29 cellular contexts compared by ENCODE assay signal in the genomic region with DNA sequence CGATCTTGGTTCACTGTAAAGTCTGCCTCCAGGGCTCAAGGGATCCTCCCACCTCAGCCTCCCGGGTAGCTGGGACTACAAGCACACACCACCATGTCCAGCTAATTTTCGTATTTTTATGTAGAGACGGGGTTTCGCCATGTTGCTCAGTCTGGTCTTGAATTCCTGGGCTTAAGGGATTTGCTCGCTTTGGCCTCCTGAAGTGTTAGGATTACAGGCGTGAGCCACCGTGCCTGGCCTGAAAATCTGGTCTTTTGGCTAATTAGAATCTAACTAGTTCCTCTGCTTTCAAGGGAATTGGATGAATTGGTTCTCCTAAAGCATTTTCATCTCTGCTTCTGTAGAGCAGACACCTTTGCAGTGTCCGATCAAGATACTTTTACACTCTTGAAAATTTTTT.
"Had no signal": no experiment of that assay in that cellular context is flagged by ENCODE, and none has a peak within 500 bp of the region (broad histone marks: within the 10 kb centered on the region; RNA-seq: fewer than 3 reads in every experiment).

No MANE protein-coding gene starts in this region.

- H3K9me3 Mint-ChIP-seq: activated CD8-positive, alpha-beta T cell treated with anti-CD3 and anti-CD28 coated beads for 36 hours; activated naive CD4-positive, alpha-beta T cell treated with anti-CD3 and anti-CD28 coated beads, Interleukin-2, amount 50 U/mL, for 24 hours; activated T-cell treated with anti-CD3 and anti-CD28 coated beads, Interleukin-2, amount 50 U/mL, for 4 hours; activated T-helper 17 cell treated with anti-CD3 and anti-CD28 coated beads, Interleukin-2, amount 50 U/mL, for 72 hours; central memory CD8-positive, alpha-beta T cell; effector memory CD8-positive, alpha-beta T cell; T-helper 2 cell treated with Interferon-gamma antibody and Interleukin-4, amounts not matched to agents 5 μg/mL and 100 μg/mL, for 36 hours had no signal

- H3K27ac ChIP-seq: brain microvascular endothelial cell, coronary artery, esophagus squamous epithelium, gastroesophageal sphincter, heart right ventricle, hepatocyte had no signal

- H2AFZ ChIP-seq: hepatocyte had no signal

- H3K4me3 Mint-ChIP-seq: activated CD8-positive, alpha-beta T cell treated with anti-CD3 and anti-CD28 coated beads for 36 hours; activated naive CD4-positive, alpha-beta T cell treated with anti-CD3 and anti-CD28 coated beads, Interleukin-2, amount 50 U/mL, for 24 hours; activated T-cell treated with anti-CD3 and anti-CD28 coated beads, Interleukin-2, amount 50 U/mL, for 4 hours; activated T-helper 17 cell treated with anti-CD3 and anti-CD28 coated beads, Interleukin-2, amount 50 U/mL, for 72 hours; central memory CD8-positive, alpha-beta T cell; effector memory CD8-positive, alpha-beta T cell; T-helper 17 cell; T-helper 2 cell treated with Interferon-gamma antibody and Interleukin-4, amounts not matched to agents 5 μg/mL and 100 μg/mL, for 36 hours had no signal

- ATAC-seq: activated CD8-positive, alpha-beta T cell treated with anti-CD3 and anti-CD28 coated beads for 36 hours; activated T-cell treated with anti-CD3 and anti-CD28 coated beads, Interleukin-2, amount 50 U/mL, for 4 hours; activated T-helper 17 cell treated with anti-CD3 and anti-CD28 coated beads, Interleukin-2, amount 50 U/mL, for 72 hours; effector memory CD8-positive, alpha-beta T cell; gastroesophageal sphincter; heart right ventricle; T-helper 17 cell had no signal

- H3K4me2 ChIP-seq: hepatocyte had no signal

- H3K27ac Mint-ChIP-seq: activated naive CD4-positive, alpha-beta T cell treated with anti-CD3 and anti-CD28 coated beads, Interleukin-2, amount 50 U/mL, for 24 hours; activated T-helper 17 cell treated with anti-CD3 and anti-CD28 coated beads, Interleukin-2, amount 50 U/mL, for 72 hours; effector memory CD8-positive, alpha-beta T cell; T-helper 17 cell; T-helper 2 cell treated with Interferon-gamma antibody and Interleukin-4, amounts not matched to agents 5 μg/mL and 100 μg/mL, for 36 hours had no signal

- DNase-seq: activated CD4-positive, alpha-beta T cell treated with anti-CD3 and anti-CD28 coated beads for 48 hours; activated CD4-positive, alpha-beta T cell treated with anti-CD3 and anti-CD28 coated beads, Interleukin-2, amount 50 U/mL, for 1 hour; activated CD4-positive, alpha-beta T cell treated with anti-CD3 and anti-CD28 coated beads, Interleukin-2, amount 50 U/mL, for 48 hours; activated CD8-positive, alpha-beta memory T cell treated with anti-CD3 and anti-CD28 coated beads for 24 hours; activated CD8-positive, alpha-beta T cell treated with anti-CD3 and anti-CD28 coated beads for 36 hours; activated effector memory CD4-positive, alpha-beta T cell treated with Interleukin-2 at 50 U/mL for 16 hours; activated gamma-delta T cell treated with Interleukin-2 at 50 U/mL for 16 hours; activated naive CD4-positive, alpha-beta T cell treated with Interleukin-2 at 50 U/mL for 16 hours; activated T-cell treated with anti-CD3 and anti-CD28 coated beads, Interleukin-2, amount 50 U/mL, for 4 hours; amniotic stem cell; anterior cingulate cortex; brain microvascular endothelial cell; dermis blood vessel endothelial cell; effector CD4-positive, alpha-beta T cell; effector memory CD8-positive, alpha-beta T cell; erythroblast; esophagus squamous epithelium; foreskin melanocyte; heart right ventricle; T-helper 1 cell; T-helper 17 cell; T1000 had no signal

- H3K27me3 Mint-ChIP-seq: activated CD8-positive, alpha-beta T cell treated with anti-CD3 and anti-CD28 coated beads for 36 hours; activated naive CD4-positive, alpha-beta T cell treated with anti-CD3 and anti-CD28 coated beads, Interleukin-2, amount 50 U/mL, for 24 hours; activated T-helper 17 cell treated with anti-CD3 and anti-CD28 coated beads, Interleukin-2, amount 50 U/mL, for 72 hours; central memory CD8-positive, alpha-beta T cell; effector memory CD8-positive, alpha-beta T cell; T-helper 17 cell had no signal

- H3K9me3 ChIP-seq: esophagus squamous epithelium, gastroesophageal sphincter had no signal

- H3K27me3 ChIP-seq: brain microvascular endothelial cell, esophagus squamous epithelium, gastroesophageal sphincter, heart right ventricle, hepatocyte had no signal
